17 cellular contexts compared by ENCODE assay signal in the genomic region with DNA sequence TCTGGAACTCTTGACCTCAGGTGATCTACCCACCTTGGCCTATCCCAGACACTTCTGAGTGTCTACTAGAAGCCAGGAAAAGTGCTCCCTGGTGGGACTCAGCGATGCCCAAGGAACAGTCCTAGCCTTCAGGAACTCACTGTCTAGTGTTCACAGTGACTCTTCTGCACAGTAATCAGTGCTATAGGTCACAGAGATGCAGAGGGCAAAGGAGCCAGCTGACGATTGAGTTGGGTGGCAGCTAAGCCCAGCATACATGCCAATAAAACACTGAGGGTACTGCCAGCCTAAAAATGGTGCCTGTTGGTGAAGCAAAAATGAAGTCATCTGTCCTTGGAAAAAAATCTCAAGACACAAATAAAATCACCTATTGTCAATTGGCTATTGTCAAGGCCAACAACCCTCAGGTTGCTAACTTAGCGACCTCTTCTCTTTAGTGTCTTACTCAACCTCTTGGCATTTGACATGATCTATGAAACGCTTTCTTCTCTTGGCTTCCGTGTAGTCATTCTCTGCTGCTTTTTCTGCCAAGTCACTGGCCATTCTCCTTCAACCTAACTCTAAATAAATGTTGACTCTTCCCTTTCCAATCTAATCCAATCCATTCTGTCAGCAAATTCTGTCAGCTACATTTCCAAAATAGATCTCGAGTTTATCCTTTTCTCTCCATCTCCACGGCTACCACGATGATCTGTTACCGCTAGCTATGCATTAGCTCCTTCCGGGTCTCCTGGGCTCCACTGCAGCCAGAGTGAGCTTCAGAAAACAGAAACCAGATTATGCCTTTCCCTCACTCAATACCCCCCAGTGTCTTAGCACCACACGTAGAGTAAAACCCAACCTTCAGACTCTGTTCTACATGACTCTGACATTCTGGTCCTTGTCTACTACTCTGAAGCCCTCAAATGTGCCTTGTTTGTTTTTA.
DNase-seq lines count a peak whose midpoint lies in the region; FAIRE-seq and TF ChIP-seq lines count a peak whose summit lies in the region.
"Had no signal": no experiment of that assay in that cellular context is flagged by ENCODE, and none has a peak within 500 bp of the region (broad histone marks: within the 10 kb centered on the region; RNA-seq: fewer than 3 reads in every experiment).

No MANE protein-coding gene starts in this region.

- WGBS in GM23248 (ENCODE audit: low coverage in 1 of 2, low lambda C conversion rate in 2 of 2, missing lambda C conversion rate in 2 of 2), 2 experiments, result 61 to 64% methylated on average over 11 of the region's 11 CpGs
- 88% methylated on average over 11 of the region's 11 CpGs; no CpG with 5 or more reads in 1 of the 2 experiments for WGBS in H1 (ENCODE audit: extremely low coverage in 1 of 2, insufficient coverage in 1 of 2, insufficient read length in 1 of 2, insufficient replicate concordance in 2 of 2, low coverage in 1 of 2, low lambda C conversion rate in 2 of 2, missing lambda C conversion rate in 1 of 2), 2 experiments

- no peak for FAIRE-seq in H1 (lab: Jason Lieb, UNC)
- FAIRE-seq: GM12892 had no signal

- H2AFZ ChIP-seq in GM23248 (no peak overlapping the region), PC-9 (no peak overlapping the region), H1 (ENCODE audit: low read length) (no peak overlapping the region)

- no peak for TF ChIP-seq EP300 in H1 (IDR thresholded peaks at IDR 0.05; ENCODE audit: borderline replicate concordance in 1 of 2, low read depth in 2 of 2, low read length in 2 of 2)

- no peak overlapping the region for H2BK20ac ChIP-seq in H1 (ENCODE audit: low read length)

- H3K79me1 ChIP-seq in H1 (ENCODE audit: low read depth, low read length), result no peaks in the 10 kb centered on the region; the same call in 1 of the 2 replicates

- peak; percentile 76 for DNase-seq in GM23248
- DNase-seq in PC-9, result peak; percentile 52 to 94
- DNase-seq in H1 (ENCODE audit: low read depth in 1 of 2, low spot score in 2 of 2), result no peak
- DNase-seq in glomerular visceral epithelial cell (ENCODE audit: extremely low spot score), result no peak
- no peak for DNase-seq in NCI-H510A (lab: John Stamatoyannopoulos, UW)
- no peak for DNase-seq in middle frontal gyrus (ENCODE audit: extremely low spot score, low spot score)
- DNase-seq in GM10248 (ENCODE audit: extremely low spot score), result no peak
- DNase-seq: activated CD4-positive, CD25-positive, alpha-beta regulatory T cell; activated CD8-positive, alpha-beta memory T cell treated with anti-CD3 and anti-CD28 coated beads, Interleukin-2, amount 50 U/mL, for 4 hours; cerebellar nuclear complex; kidney glomerular epithelial cell; NCI-H1105; NCI-H226; stimulated activated CD4-positive, alpha-beta T cell treated with anti-CD3 and anti-CD28 coated beads, Interleukin-1b, Interleukin-23, amount 100 ng/mL, for 48 hours; SW 1271 had no signal

- TF ChIP-seq POLR2A in H1 (IDR thresholded peaks at IDR 0.05; ENCODE audit: control extremely low read depth in 1 of 2, low read depth in 2 of 2, low read length in 2 of 2), result no peak

- H3K4ac ChIP-seq in H1 (replicated peaks; ENCODE audit: insufficient read length, low read depth, low read length), result peak overlapping the region; percentile 12

- H3K9ac ChIP-seq in GM23248 (no peak overlapping the region), H1 (replicated peaks in 1 of 4; ENCODE audit: extremely low read depth in 1 of 4, low read depth in 3 of 4, low read length in 3 of 4) (no peak overlapping the region), rectal smooth muscle tissue (ENCODE audit: low read length) (no peak overlapping the region)

- H4K20me1 ChIP-seq in GM23248 (ENCODE audit: insufficient read depth) (no peaks in the 10 kb centered on the region), PC-9 (ENCODE audit: insufficient read depth) (no peaks in the 10 kb centered on the region), H1 (replicated peaks in 1 of 2; ENCODE audit: control insufficient read depth in 1 of 2, insufficient read depth in 2 of 2, low read length in 2 of 2) (no peaks in the 10 kb centered on the region)

- H3K79me2 ChIP-seq in GM23248 (ENCODE audit: insufficient read depth) (peaks cover 13% of the 10 kb centered on the region; the same call in 1 of the 2 replicates), PC-9 (ENCODE audit: low read depth) (no peaks in the 10 kb centered on the region), H1 (ENCODE audit: control insufficient read depth in 1 of 2, insufficient read depth in 2 of 2, low read length in 2 of 2) (no peaks in the 10 kb centered on the region)

- H4K8ac ChIP-seq in H1 (ENCODE audit: extremely low read depth, insufficient read depth, low read length), result no peak overlapping the region

- no peak overlapping the region for H3K18ac ChIP-seq in H1 (ENCODE audit: extremely low read depth, low read length)

- 0 out of 2 replicates have a peak overlapping the region, but pooled peaks have one; percentile 6 for H2BK5ac ChIP-seq in H1 (ENCODE audit: low read depth, low read length)

- H2BK12ac ChIP-seq in H1 (ENCODE audit: low read depth, low read length), result peak overlapping the region; percentile 82

- no peak overlapping the region for H3K14ac ChIP-seq in H1 (ENCODE audit: insufficient read length)

- H4K5ac ChIP-seq in H1 (ENCODE audit: insufficient read length, low read depth, low read length), result no peak overlapping the region

- TF ChIP-seq CTCF in PC-9 (conservative IDR thresholded peaks at IDR 0.05), result no peak
- no peak for TF ChIP-seq CTCF in H1 (IDR thresholded peaks at IDR 0.05; ENCODE audit: control extremely low read depth in 1 of 3, insufficient read depth in 1 of 3, low read depth in 1 of 3, low read length in 3 of 3)
- TF ChIP-seq CTCF in GM10248 (IDR thresholded peaks at IDR 0.05; ENCODE audit: control extremely low read depth, extremely low read depth, low read depth, missing control alignments), result no peak

- H3K9me2 ChIP-seq in GM23248 (ENCODE audit: insufficient read depth) (no peaks in the 10 kb centered on the region), PC-9 (ENCODE audit: insufficient read depth) (no peaks in the 10 kb centered on the region)

- in situ Hi-C loops in GM23248 (cut with MboI), result no loop called here

- H3K27ac ChIP-seq in GM23248, result peak overlapping the region; percentile 37
- peak overlapping the region; percentile 87 for H3K27ac ChIP-seq in PC-9
- no peak overlapping the region for H3K27ac ChIP-seq in H1 (ENCODE audit: low read depth, low read length)
- peak overlapping the region; percentile 48 for H3K27ac ChIP-seq in rectal smooth muscle tissue (ENCODE audit: low read depth, low read length)

- H3K4me1 ChIP-seq in GM23248 (ENCODE audit: insufficient read depth), result peaks cover 37% of the 10 kb centered on the region
- peaks cover 33% of the 10 kb centered on the region for H3K4me1 ChIP-seq in PC-9 (replicated peaks; ENCODE audit: insufficient read depth)
- peaks cover 21 to 32% (median 30%) of the 10 kb centered on the region in 4 experiments for H3K4me1 ChIP-seq in H1 (replicated peaks in 1 of 4; ENCODE audit: control insufficient read depth in 3 of 4, insufficient read depth in 4 of 4, low read length in 3 of 4)
- H3K4me1 ChIP-seq in rectal smooth muscle tissue (ENCODE audit: control insufficient read depth, insufficient read depth, low read length), result peaks cover 10% of the 10 kb centered on the region

- no peaks in the 10 kb centered on the region for H3K9me3 ChIP-seq in GM23248 (ENCODE audit: low read depth)
- no peaks in the 10 kb centered on the region; the same call in 1 of the 2 replicates for H3K9me3 ChIP-seq in PC-9 (ENCODE audit: insufficient read depth, low read depth)
- no peaks in the 10 kb centered on the region for H3K9me3 ChIP-seq in H1 (ENCODE audit: insufficient read depth in 2 of 2, low read depth in 1 of 2, low read length in 1 of 2)

- CTCF ChIA-PET in PC-9 (lab: Charles Lee) (interaction anchor here (0.6 kb wide), 1 partner anchor 47 kb away, joined by 3 read pairs; no protein-coding TSS in a partner anchor), H1 (lab: Charles Lee; ENCODE audit: partially characterized antibody) (interaction anchor here (0.7 to 2.7 kb wide), 9 partner anchors 10 to 233 kb away, joined by 3 to 9 read pairs (median 4); no protein-coding TSS in a partner anchor), GM10248 (lab: Yijun Ruan, JAX) (interaction anchor here (1.0 to 1.6 kb wide), 3 partner anchors 12 to 265 kb away, joined by 3 to 4 read pairs (median 3); no protein-coding TSS in a partner anchor)

- H2BK15ac ChIP-seq in H1 (ENCODE audit: low read length), result no peak overlapping the region

- H3F3A ChIP-seq in GM23248 (ENCODE audit: insufficient read depth) (peaks cover 38% of the 10 kb centered on the region), PC-9 (ENCODE audit: insufficient read depth, low read depth) (peaks cover 27% of the 10 kb centered on the region)

- no peak overlapping the region for H3K4me3 ChIP-seq in GM23248
- H3K4me3 ChIP-seq in PC-9, result no peak overlapping the region
- H3K4me3 ChIP-seq in H1 (ENCODE audit: extremely low read depth in 1 of 4, insufficient read depth in 2 of 4, low read depth in 3 of 4, low read length in 4 of 4), result no peak overlapping the region
- no peak overlapping the region for H3K4me3 ChIP-seq in rectal smooth muscle tissue (ENCODE audit: low read length)

- peak overlapping the region; percentile 29 for H2BK120ac ChIP-seq in H1 (replicated peaks; ENCODE audit: low read depth, low read length)

- no peaks in the 10 kb centered on the region for H3K27me3 ChIP-seq in GM23248 (replicated peaks; ENCODE audit: insufficient read depth)
- no peaks in the 10 kb centered on the region for H3K27me3 ChIP-seq in PC-9 (ENCODE audit: insufficient read depth, low read depth)
- no peaks in the 10 kb centered on the region for H3K27me3 ChIP-seq in H1 (replicated peaks in 1 of 4; ENCODE audit: control insufficient read depth in 3 of 4, extremely low read depth in 1 of 4, insufficient read depth in 3 of 4, low read length in 3 of 4)
- H3K27me3 ChIP-seq in rectal smooth muscle tissue (ENCODE audit: control insufficient read depth, insufficient read depth, low read length), result no peaks in the 10 kb centered on the region

- H3K4me2 ChIP-seq in GM23248 (ENCODE audit: unreplicated experiment) (no peak overlapping the region), PC-9 (peak overlapping the region; percentile 58), H1 (ENCODE audit: insufficient read depth in 1 of 2, low read depth in 2 of 2, low read length in 2 of 2) (peak overlapping the region in 1 of 2 experiments; percentile 50; a peak in 1 of 4 replicates)

- H4K91ac ChIP-seq in H1 (replicated peaks; ENCODE audit: insufficient read length, low read length), result no peak overlapping the region

- no peaks in the 10 kb centered on the region for H3K36me3 ChIP-seq in GM23248 (ENCODE audit: low read depth)
- no peaks in the 10 kb centered on the region for H3K36me3 ChIP-seq in PC-9 (ENCODE audit: low read depth)
- no peaks in the 10 kb centered on the region for H3K36me3 ChIP-seq in H1 (ENCODE audit: control insufficient read depth in 2 of 4, insufficient read depth in 4 of 4, low read length in 3 of 4)
- H3K36me3 ChIP-seq in rectal smooth muscle tissue (ENCODE audit: control insufficient read depth, insufficient read depth, low read length), result no peaks in the 10 kb centered on the region

- TF ChIP-seq RAD21 in H1 (IDR thresholded peaks at IDR 0.05 in 1 of 2, conservative IDR thresholded peaks at IDR 0.05 in 1 of 2; ENCODE audit: low read depth in 2 of 2, low read length in 2 of 2), result no peak

- H3K23me2 ChIP-seq in H1 (ENCODE audit: low read depth, low read length), result peaks cover 2% of the 10 kb centered on the region; the same call in 1 of the 2 replicates

- H3K56ac ChIP-seq in H1 (replicated peaks; ENCODE audit: insufficient read length, low read depth, low read length), result no peak overlapping the region

- peak overlapping the region; percentile 93; the same call in 1 of the 2 replicates for H2AK5ac ChIP-seq in H1 (ENCODE audit: low read depth, low read length)

- POLR2A ChIA-PET in PC-9 (lab: Charles Lee; ENCODE audit: unreplicated experiment) (no interaction called here), H1 (lab: Charles Lee; ENCODE audit: partially characterized antibody) (interaction anchor here (1.3 to 1.9 kb wide), 4 partner anchors 9 to 18 kb away, joined by 4 to 6 read pairs (median 5); no protein-coding TSS in a partner anchor), GM10248 (lab: Yijun Ruan, JAX) (no interaction called here)

- no TSS peak for BruUV-seq in PC-9 (replicated peaks; lab: Mats Ljungman, UMichigan)

- no peak overlapping the region for H3K23ac ChIP-seq in H1 (ENCODE audit: insufficient read length)

- intact Hi-C loops in PC-9 (cut with micrococcal nuclease; ENCODE audit: unreplicated experiment), result loop anchor here (1.0 to 5.0 kb wide), 6 partner anchors 14 to 335 kb away; a partner anchor contains a TSS

Comparison
In these comparisons a context has a peak if more than half of its experiments do, and no peak if none do; other contexts are left out.
1. DNase-seq: peak in GM23248 (single experiment) and PC-9 (2 of 2); none in H1 (0 of 2), glomerular visceral epithelial cell (single experiment), NCI-H510A (single experiment), middle frontal gyrus (single experiment) and GM10248 (single experiment).